18 cellular contexts compared by ENCODE assay signal in genomic region chr3:171743327-171744054, GRCh38.
DNase-seq lines count a peak whose midpoint lies in the region; ATAC-seq and TF ChIP-seq lines count a peak whose summit lies in the region.
"Had no signal": no experiment of that assay in that cellular context is flagged by ENCODE, and none has a peak within 500 bp of the region (broad histone marks: within the 10 kb centered on the region; RNA-seq: fewer than 3 reads in every experiment).

No MANE protein-coding gene starts in this region.

- H3K4me1 ChIP-seq in left ventricle myocardium inferior (peaks cover 95% of the 10 kb centered on the region), Peyer's patch (peaks cover 0 to 47% (median 2%) of the 10 kb centered on the region in 4 donors)

- TF ChIP-seq CTCF in VCaP (conservative IDR thresholded peaks at IDR 0.05) (no peak), left ventricle myocardium inferior (IDR thresholded peaks at IDR 0.05; ENCODE audit: borderline replicate concordance) (no peak), Peyer's patch (IDR thresholded peaks at IDR 0.05) (no peak)

- H3K36me3 Mint-ChIP-seq in stimulated activated effector memory CD8-positive, alpha-beta T cell treated with anti-CD3 and anti-CD28 coated beads, Interleukin-12 subunit alpha, Interleukin-12 subunit beta, amount 100 ng/mL, for 72 hours: no peaks in the 10 kb centered on the region
- H3K36me3 Mint-ChIP-seq: CD8-positive, alpha-beta T cell had no signal

- peak; percentile 69 for ATAC-seq in stimulated activated effector memory CD8-positive, alpha-beta T cell treated with anti-CD3 and anti-CD28 coated beads, Interleukin-12 subunit alpha, Interleukin-12 subunit beta, amount 100 ng/mL, for 72 hours
- no peak for ATAC-seq in HG03469 (IDR thresholded peaks at IDR 0.05; ENCODE audit: unreplicated experiment)
- ATAC-seq: CD8-positive, alpha-beta T cell had no signal

- H3K27ac Mint-ChIP-seq in stimulated activated effector memory CD8-positive, alpha-beta T cell treated with anti-CD3 and anti-CD28 coated beads, Interleukin-12 subunit alpha, Interleukin-12 subunit beta, amount 100 ng/mL, for 72 hours: no peak overlapping the region
- H3K27ac Mint-ChIP-seq: CD8-positive, alpha-beta T cell had no signal

- DNase-seq in NCI-H748 (lab: John Stamatoyannopoulos, UW; ENCODE audit: unreplicated experiment) (peak; percentile 41), NCI-H748 treated with DMSO at 0.1 percent for 48 hours (lab: John Stamatoyannopoulos, UW) (no peak), left ventricle myocardium inferior (no peak), Peyer's patch (no peak)
- DNase-seq in stimulated activated effector memory CD8-positive, alpha-beta T cell treated with anti-CD3 and anti-CD28 coated beads, Interleukin-12 subunit alpha, Interleukin-12 subunit beta, amount 100 ng/mL, for 72 hours (ENCODE audit: low spot score in 2 of 2): no peak
- no peak for DNase-seq in stimulated activated CD4-positive, alpha-beta T cell treated with anti-CD3 and anti-CD28 coated beads, Interleukin-1b, Interleukin-23, amount 100 ng/mL, for 48 hours
- DNase-seq: CD8-positive, alpha-beta T cell; DND-41; GOT3; Karpas-422; MG63; NCI-H1092; NCI-H1694; NCI-H2107; NCI-H774 had no signal

- H3K36me3 ChIP-seq in left ventricle myocardium inferior: peaks cover 6% of the 10 kb centered on the region
- H3K36me3 ChIP-seq in Peyer's patch: no peaks in the 10 kb centered on the region
- H3K36me3 ChIP-seq: MG63 had no signal

- H3K9me3 ChIP-seq in left ventricle myocardium inferior (replicated peaks) (no peaks in the 10 kb centered on the region), Peyer's patch (no peaks in the 10 kb centered on the region)

- H3K4me3 Mint-ChIP-seq in stimulated activated effector memory CD8-positive, alpha-beta T cell treated with anti-CD3 and anti-CD28 coated beads, Interleukin-12 subunit alpha, Interleukin-12 subunit beta, amount 100 ng/mL, for 72 hours: no peak overlapping the region
- H3K4me3 Mint-ChIP-seq: CD8-positive, alpha-beta T cell had no signal

- peaks cover 17% of the 10 kb centered on the region for H3K4me1 Mint-ChIP-seq in stimulated activated effector memory CD8-positive, alpha-beta T cell treated with anti-CD3 and anti-CD28 coated beads, Interleukin-12 subunit alpha, Interleukin-12 subunit beta, amount 100 ng/mL, for 72 hours

- H3K27ac ChIP-seq in VCaP (peak overlapping the region; percentile 78; the same call in 1 of the 2 replicates), left ventricle myocardium inferior (replicated peaks) (peak overlapping the region; percentile 77), Peyer's patch (no peak overlapping the region)
- H3K27ac ChIP-seq: SK-N-MC had no signal

- intact Hi-C loops in left ventricle myocardium inferior (cut with micrococcal nuclease): no loop called here

- H3K4me3 ChIP-seq in left ventricle myocardium inferior: no peak overlapping the region
- H3K4me3 ChIP-seq in Peyer's patch: no peak overlapping the region
- H3K4me3 ChIP-seq: MG63, SK-N-MC had no signal

- no peaks in the 10 kb centered on the region for H3K9me3 Mint-ChIP-seq in stimulated activated effector memory CD8-positive, alpha-beta T cell treated with anti-CD3 and anti-CD28 coated beads, Interleukin-12 subunit alpha, Interleukin-12 subunit beta, amount 100 ng/mL, for 72 hours
- H3K9me3 Mint-ChIP-seq: CD8-positive, alpha-beta T cell had no signal

- TF ChIP-seq POLR2A in Peyer's patch (IDR thresholded peaks at IDR 0.05): no peak

- H3K27me3 ChIP-seq in left ventricle myocardium inferior (ENCODE audit: low read depth): no peaks in the 10 kb centered on the region
- no peaks in the 10 kb centered on the region for H3K27me3 ChIP-seq in Peyer's patch

Comparison
In these comparisons a context has a peak if more than half of its experiments do, and no peak if none do; other contexts are left out.
1. H3K27ac ChIP-seq: peak in VCaP (single experiment) and left ventricle myocardium inferior (single experiment); none in Peyer's patch (0 of 4).